30 cellular contexts compared by ENCODE assay signal in genomic region chr20:10167025-10167424, GRCh38. TPM values are rescaled to one million over a fixed set of nuclear protein-coding genes. Genes with fewer than 3 reads are reported as not detected.
"Had no signal": no experiment of that assay in that cellular context is flagged by ENCODE, and none has a peak within 500 bp of the region (broad histone marks: within the 10 kb centered on the region; RNA-seq: fewer than 3 reads in every experiment).

No MANE protein-coding gene starts in this region.

- H3K4me3 ChIP-seq: left ventricle myocardium inferior, lung, neural progenitor cell, right atrium auricular region, right lobe of liver, smooth muscle cell, testis, thyroid gland, transverse colon, upper lobe of left lung, vagina had no signal

- ATAC-seq: natural killer cell; right lobe of liver; stimulated activated memory B cell treated with anti-CD40 and anti-IgM and Interleukin-4, amounts not matched to agents 10 μg/mL and 1 μg/mL and 100 μg/mL, for 72 hours; stimulated activated naive CD8-positive, alpha-beta T cell treated with anti-CD3 and anti-CD28 coated beads, Interleukin-15, amount 100 ng/mL, for 72 hours had no signal

- H3K36me3 ChIP-seq: left ventricle myocardium inferior, neural progenitor cell, neutrophil, right atrium auricular region, right lobe of liver, thyroid gland, transverse colon, upper lobe of left lung, vagina had no signal

- H3K9me3 ChIP-seq: neutrophil, right lobe of liver, testis, thyroid gland, transverse colon, upper lobe of left lung, vagina had no signal

- H3K27me3 ChIP-seq: right atrium auricular region, right lobe of liver, testis, thyroid gland, vagina had no signal

- DNase-seq: hypothalamus; immature natural killer cell; islet precursor cell; left ventricle myocardium inferior; mesendoderm; naive B cell; natural killer cell; nephron progenitor cell; occipital lobe; right lobe of liver; stimulated activated CD4-positive, alpha-beta T cell treated with anti-CD3 and anti-CD28 coated beads, Interleukin-1b, Interleukin-23, amount 100 ng/mL, for 48 hours; stimulated activated CD4-positive, alpha-beta T cell treated with anti-CD3 and anti-CD28 coated beads, Interleukin-2, amount 100 ng/mL, for 48 hours; stimulated activated CD4-positive, alpha-beta T cell treated with anti-CD3 and anti-CD28 coated beads, Interleukin-4, amount 100 ng/mL, for 4 hours; stimulated activated CD8-positive, alpha-beta memory T cell treated with anti-CD3 and anti-CD28 coated beads, Interleukin-4, amount 100 ng/mL, for 48 hours; stimulated activated naive CD4-positive, alpha-beta T cell treated with Interleukin-2 at 50 U/mL for 16 hours; stimulated activated naive CD8-positive, alpha-beta T cell treated with anti-CD3 and anti-CD28 coated beads, Interleukin-15, amount 100 ng/mL, for 72 hours; testis; thyroid gland; transverse colon; upper lobe of left lung had no signal

- H3K27ac ChIP-seq: left ventricle myocardium inferior, neural progenitor cell, neutrophil, parathyroid adenoma, right atrium auricular region, right lobe of liver, testis, thyroid gland, transverse colon, upper lobe of left lung, vagina had no signal

- H3K4me1 ChIP-seq: neural progenitor cell, right lobe of liver, testis had no signal

RNA-seq across cellular contexts. Expression of gene SNAP25, which starts 51.6 kb away (rescaled TPM):
- total RNA-seq: mononuclear cell, natural killer cell, pulmonary artery endothelial cell had no signal
- polyA plus RNA-seq: immature natural killer cell had no signal
